In genomic region chr2:240892361-240892760, GRCh38 we compare ENCODE assay signal across 25 cellular contexts. TPM values are rescaled to one million over a fixed set of nuclear protein-coding genes. Genes with fewer than 3 reads are reported as not detected.
"Had no signal": no experiment of that assay in that cellular context is flagged by ENCODE, and none has a peak within 500 bp of the region (broad histone marks: within the 10 kb centered on the region; RNA-seq: fewer than 3 reads in every experiment).

No MANE protein-coding gene starts in this region.

- H3K4me3 Mint-ChIP-seq: naive B cell; nephron progenitor cell; stimulated activated naive B cell treated with anti-CD40 and anti-IgM and Interleukin-4, amounts not matched to agents 10 μg/mL and 1 μg/mL and 100 μg/mL, for 72 hours; stimulated activated naive CD8-positive, alpha-beta T cell treated with anti-CD3 and anti-CD28 coated beads, Interleukin-15, amount 100 ng/mL, for 72 hours had no signal

- H3K36me3 Mint-ChIP-seq: naive B cell; stimulated activated naive B cell treated with anti-CD40 and anti-IgM and Interleukin-4, amounts not matched to agents 10 μg/mL and 1 μg/mL and 100 μg/mL, for 72 hours had no signal

- H3K36me3 ChIP-seq: gastrocnemius medialis, heart right ventricle, neutrophil, thoracic aorta, transverse colon had no signal

- H3K27me3 Mint-ChIP-seq: naive B cell; stimulated activated naive CD8-positive, alpha-beta T cell treated with anti-CD3 and anti-CD28 coated beads, Interleukin-15, amount 100 ng/mL, for 72 hours had no signal

- H3K27me3 ChIP-seq: dorsolateral prefrontal cortex, gastrocnemius medialis, neutrophil, transverse colon had no signal

- H3K27ac Mint-ChIP-seq: naive B cell; nephron progenitor cell; stimulated activated naive B cell treated with anti-CD40 and anti-IgM and Interleukin-4, amounts not matched to agents 10 μg/mL and 1 μg/mL and 100 μg/mL, for 72 hours had no signal

- H3K9me3 Mint-ChIP-seq: naive B cell; nephron progenitor cell; stimulated activated naive CD8-positive, alpha-beta T cell treated with anti-CD3 and anti-CD28 coated beads, Interleukin-15, amount 100 ng/mL, for 72 hours had no signal

- H3K4me3 ChIP-seq: dorsolateral prefrontal cortex, gastrocnemius medialis, heart right ventricle, psoas muscle, thoracic aorta, transverse colon had no signal

- H3K27ac ChIP-seq: gastrocnemius medialis, heart right ventricle, neutrophil, psoas muscle, thoracic aorta, transverse colon had no signal

- DNase-seq: cortex of kidney; effector CD8-positive, alpha-beta T cell; gastrocnemius medialis; kidney glomerular epithelial cell; mammary epithelial cell; naive B cell; nephron progenitor cell; retina; stimulated activated CD4-positive, alpha-beta T cell treated with anti-CD3 and anti-CD28 coated beads, Interleukin-2, amount 100 ng/mL, for 24 hours; stimulated activated CD4-positive, alpha-beta T cell treated with anti-CD3 and anti-CD28 coated beads, Interleukin-4, amount 100 ng/mL, for 4 hours; stimulated activated naive B cell treated with anti-CD40 and anti-IgM and Interleukin-4, amounts not matched to agents 10 μg/mL and 1 μg/mL and 100 μg/mL, for 72 hours; stimulated activated naive CD8-positive, alpha-beta T cell treated with anti-CD3 and anti-CD28 coated beads, Interleukin-15, amount 100 ng/mL, for 72 hours; transverse colon had no signal

- H3K4me1 Mint-ChIP-seq: naive B cell had no signal

- H3K4me1 ChIP-seq: gastrocnemius medialis, psoas muscle had no signal

- ATAC-seq: gastrocnemius medialis; heart right ventricle; psoas muscle; sciatic nerve; stimulated activated naive CD8-positive, alpha-beta T cell treated with anti-CD3 and anti-CD28 coated beads, Interleukin-15, amount 100 ng/mL, for 72 hours had no signal

- H3K9me3 ChIP-seq: gastrocnemius medialis, heart right ventricle, neutrophil, psoas muscle, thoracic aorta, transverse colon had no signal

RNA-seq across cellular contexts. Expression of gene MAB21L4, which starts 3.6 kb away (rescaled TPM):
- total RNA-seq: fibroblast of villous mesenchyme, gastrocnemius medialis, osteoblast, psoas muscle, sciatic nerve, subcutaneous adipose tissue, thoracic aorta had no signal
- polyA plus RNA-seq: psoas muscle had no signal

RNA-seq across cellular contexts. Expression of gene CROCC2, which starts 13.8 kb away (rescaled TPM):
- total RNA-seq: fibroblast of villous mesenchyme, heart right ventricle, mammary epithelial cell, psoas muscle, subcutaneous adipose tissue, thoracic aorta, transverse colon, urinary bladder had no signal
- polyA plus RNA-seq: mammary epithelial cell had no signal

RNA-seq across cellular contexts. Expression of gene AGXT, which starts 23.7 kb away (rescaled TPM):
- total RNA-seq: esophagus mucosa, fibroblast of villous mesenchyme, heart right ventricle, lower leg skin, mammary epithelial cell, osteoblast, sciatic nerve, thoracic aorta, urinary bladder had no signal
- polyA plus RNA-seq: mammary epithelial cell had no signal
